10 cellular contexts compared by ENCODE assay signal in the genomic region with DNA sequence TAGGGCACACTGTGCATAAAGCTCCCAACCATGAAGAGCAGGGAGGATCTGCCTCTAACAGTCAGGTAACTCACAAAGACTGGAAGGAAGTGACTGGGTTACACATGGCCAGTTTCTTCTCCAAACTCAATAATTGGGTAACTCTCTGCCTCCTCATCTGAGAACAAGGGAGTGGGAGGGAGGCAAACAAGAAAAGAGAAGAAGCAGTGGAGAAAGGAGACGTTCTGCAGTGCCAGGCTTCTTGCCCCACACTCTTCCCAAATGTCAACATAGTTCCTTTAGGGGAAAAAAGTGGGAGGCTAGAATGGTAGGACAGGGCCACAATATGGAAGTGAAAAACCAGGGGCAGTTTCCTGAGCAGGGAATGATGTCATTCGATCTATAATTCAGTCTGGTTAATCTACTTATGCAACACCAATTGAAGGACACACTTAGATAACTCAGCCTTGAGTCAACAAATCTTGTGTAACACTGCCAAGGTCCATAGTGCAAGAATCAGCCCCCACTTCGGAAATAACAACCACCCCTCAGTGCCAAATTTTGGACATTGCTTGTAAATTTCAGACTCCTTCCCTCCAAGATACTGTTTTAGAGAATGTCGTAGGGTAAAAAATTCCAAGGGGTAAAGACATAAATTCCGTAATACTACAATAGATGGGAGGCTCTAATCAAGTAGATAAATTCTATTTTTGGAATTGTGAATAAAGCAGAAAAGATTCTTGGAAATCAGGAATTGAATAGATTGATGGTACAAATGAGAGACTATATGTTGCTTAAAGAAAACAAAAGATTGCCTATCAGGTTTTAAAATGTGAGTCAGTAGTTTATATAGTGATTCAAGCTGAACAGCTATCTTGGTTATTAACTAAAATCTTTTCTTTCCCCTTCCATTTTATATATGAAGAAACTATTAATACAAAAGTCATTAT.
DNase-seq lines count a peak whose midpoint lies in the region; ATAC-seq and TF ChIP-seq lines count a peak whose summit lies in the region.
"Had no signal": no experiment of that assay in that cellular context is flagged by ENCODE, and none has a peak within 500 bp of the region (broad histone marks: within the 10 kb centered on the region; RNA-seq: fewer than 3 reads in every experiment).

No MANE protein-coding gene starts in this region.

- in situ Hi-C loops in Caki2 (cut with HindIII; ENCODE audit: low pct_unique_long_range_greater_than_20kb, low sequenced_read_pairs) = no loop called here

- H4K20me1 ChIP-seq in osteoblast (ENCODE audit: insufficient read depth, low read length) = no peaks in the 10 kb centered on the region

- DNase-seq in Caki2 (ENCODE audit: low read depth) = peak; percentile 44
- DNase-seq in NCI-H510A treated with DMSO at 0.1 percent for 48 hours (lab: John Stamatoyannopoulos, UW) = peak; percentile 57
- DNase-seq in osteoblast (ENCODE audit: insufficient read length, low spot score, missing footprints) = peak; percentile 74
- DNase-seq in stimulated activated CD4-positive, alpha-beta T cell treated with anti-CD3 and anti-CD28 coated beads, Interleukin-4, amount 100 ng/mL, for 1 hour = no peak
- DNase-seq in erythroblast (lab: John Stamatoyannopoulos, UW) = no peak
- no peak for DNase-seq in GDM1 (lab: John Stamatoyannopoulos, UW)
- DNase-seq: central memory CD4-positive, alpha-beta T cell; NCI-H2171 treated with DMSO at 0.1 percent for 48 hours had no signal

- no peak for TF ChIP-seq POLR2A in erythroblast (IDR thresholded peaks at IDR 0.05; ENCODE audit: low read length)

- no peaks in the 10 kb centered on the region for H3K27me3 ChIP-seq in osteoblast (ENCODE audit: insufficient read depth, low read length)

- no peaks in the 10 kb centered on the region for H3K9me3 ChIP-seq in osteoblast (ENCODE audit: low read depth, low read length)

- peaks cover 62% of the 10 kb centered on the region for H3K79me2 ChIP-seq in osteoblast (ENCODE audit: insufficient read depth, low read length)

- ATAC-seq in esophagus mucosa = peak; percentile 48
- no peak for ATAC-seq in HG03135 (IDR thresholded peaks at IDR 0.05; ENCODE audit: unreplicated experiment)

- peak overlapping the region; percentile 54 for H3K4me2 ChIP-seq in osteoblast (ENCODE audit: insufficient read depth, low read length)

- peaks cover 50% of the 10 kb centered on the region for H3K4me1 ChIP-seq in osteoblast (ENCODE audit: insufficient read depth, low read length)

- H3K36me3 ChIP-seq in osteoblast (ENCODE audit: insufficient read depth, low read length) = no peaks in the 10 kb centered on the region

- peak overlapping the region; percentile 96 for H3K27ac ChIP-seq in osteoblast (ENCODE audit: low read depth, low read length)

- no peak for TF ChIP-seq CTCF in osteoblast (IDR thresholded peaks at IDR 0.05; ENCODE audit: extremely low read depth, low read depth, low read length)

- peak overlapping the region; percentile 6 for H3K4me3 ChIP-seq in osteoblast (ENCODE audit: insufficient read depth, low read length)

- no peak overlapping the region for H2AFZ ChIP-seq in osteoblast (ENCODE audit: low read length)

Comparison
In these comparisons a context has a peak if more than half of its experiments do, and no peak if none do; other contexts are left out.
1. DNase-seq: peak in Caki2 (single experiment), NCI-H510A treated with DMSO at 0.1 percent for 48 hours (single experiment) and osteoblast (single experiment); none in stimulated activated CD4-positive, alpha-beta T cell treated with anti-CD3 and anti-CD28 coated beads, Interleukin-4, amount 100 ng/mL, for 1 hour (single experiment), erythroblast (0 of 2) and GDM1 (single experiment).